ENCODE assay signal across 8 cellular contexts in the genomic region with DNA sequence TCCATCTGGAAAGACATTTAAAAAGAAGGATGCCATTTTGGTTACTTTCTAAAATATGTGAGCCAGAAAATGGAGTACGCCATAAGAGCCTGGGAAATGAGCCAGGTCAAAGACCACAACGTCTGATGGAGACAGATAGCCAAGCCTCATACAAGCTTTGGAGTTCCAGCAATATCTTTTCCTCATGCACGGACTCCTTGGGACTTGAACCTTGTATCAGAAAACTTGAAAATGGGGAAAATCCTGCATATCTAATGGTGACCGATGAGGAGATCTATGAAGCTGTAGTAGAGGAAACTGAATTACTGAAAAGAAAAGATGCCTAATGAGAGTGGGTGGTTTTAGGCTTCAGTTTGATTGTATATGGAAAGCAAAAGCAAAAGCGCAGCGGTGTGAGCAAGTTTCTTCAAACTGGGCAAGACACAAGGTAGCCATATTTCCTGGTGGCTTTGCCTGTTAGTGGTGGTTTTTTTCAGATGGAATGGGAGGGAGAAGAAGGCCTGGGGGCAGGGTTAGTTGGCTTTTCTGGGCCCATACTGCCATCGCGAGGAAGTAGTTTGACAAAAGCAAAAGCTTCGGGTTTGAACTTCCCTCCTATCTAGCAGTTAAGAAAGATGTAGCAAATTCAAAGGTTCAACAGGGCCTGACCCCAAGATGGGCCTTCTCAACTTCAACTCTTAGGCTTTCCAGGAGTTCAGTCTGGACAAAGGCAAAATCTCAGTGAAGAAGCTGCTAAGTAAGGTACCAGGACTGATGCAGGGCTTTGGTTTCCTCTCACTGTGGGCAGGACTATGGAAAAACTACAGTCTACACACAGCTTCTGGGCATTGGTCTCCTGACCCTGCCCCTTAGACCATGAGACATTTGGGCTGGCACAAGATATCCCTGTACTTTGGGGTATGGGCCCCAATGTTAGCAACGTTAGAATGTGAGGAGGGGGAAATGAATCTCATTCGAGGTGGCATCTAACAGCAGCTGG.
A peak's percentile ranks its signal among the peaks of the same experiment; 100 is the strongest.
DNase-seq lines count a peak whose midpoint lies in the region; ATAC-seq and TF ChIP-seq lines count a peak whose summit lies in the region.

No MANE protein-coding gene starts in this region.

- intact Hi-C loops in left ventricle myocardium superior (cut with micrococcal nuclease): no loop called here

- no peak for TF ChIP-seq CTCF in OCI-LY1 (IDR thresholded peaks at IDR 0.05; ENCODE audit: low read length)

- H3K4me2 ChIP-seq in OCI-LY1 (ENCODE audit: low read length): peak overlapping the region; percentile 67

- H3K27me3 ChIP-seq in OCI-LY1 (ENCODE audit: insufficient read depth, low read length): no peaks in the 10 kb centered on the region

- H3K9me3 ChIP-seq in OCI-LY1 (ENCODE audit: low read length): no peaks in the 10 kb centered on the region

- no peaks in the 10 kb centered on the region for H3K79me2 ChIP-seq in OCI-LY1 (ENCODE audit: insufficient read depth, low read length)

- peak overlapping the region; percentile 84 for H3K27ac ChIP-seq in OCI-LY1 (ENCODE audit: low read depth, low read length, poor library complexity, severe bottlenecking)

- H3K4me1 ChIP-seq in OCI-LY1 (ENCODE audit: insufficient read depth, low read length, severe bottlenecking): peaks cover 29% of the 10 kb centered on the region

- H2AFZ ChIP-seq in OCI-LY1 (ENCODE audit: low read length): peak overlapping the region; percentile 80; the same call in 1 of the 2 replicates

- no peaks in the 10 kb centered on the region for H3K36me3 ChIP-seq in OCI-LY1 (ENCODE audit: insufficient read depth, low read length)

- peak overlapping the region; percentile 34; the same call in 1 of the 2 replicates for H3K9ac ChIP-seq in OCI-LY1 (ENCODE audit: low read length)

- peak overlapping the region; percentile 46 for H3K4me3 ChIP-seq in OCI-LY1 (ENCODE audit: low read depth, low read length, poor library complexity, severe bottlenecking)

- ATAC-seq in GM18502 (IDR thresholded peaks at IDR 0.05; ENCODE audit: poor library complexity, unreplicated experiment): peak; percentile 88
- ATAC-seq in HG02623 (IDR thresholded peaks at IDR 0.05; ENCODE audit: unreplicated experiment): peak; percentile 87
- ATAC-seq in left ventricle myocardium superior: peak; percentile 76

- no peaks in the 10 kb centered on the region for H3K9me2 ChIP-seq in OCI-LY1 (ENCODE audit: low read depth, low read length)

- DNase-seq in activated effector memory CD4-positive, alpha-beta T cell treated with anti-CD3 and anti-CD28 coated beads, Interleukin-2, amount 50 U/mL, for 16 hours: peak; percentile 84
- no peak for DNase-seq in left ventricle myocardium superior
- peak; percentile 43 to 84 for DNase-seq in stimulated activated CD4-positive, alpha-beta T cell treated with anti-CD3 and anti-CD28 coated beads, Interleukin-1b, Interleukin-23, amount 100 ng/mL, for 4 hours (ENCODE audit: low read depth in 2 of 2)
- no peak for DNase-seq in SW 1271 (lab: John Stamatoyannopoulos, UW)
- no peak for DNase-seq in amniotic stem cell (lab: John Stamatoyannopoulos, UW)

- H3F3A ChIP-seq in OCI-LY1 (ENCODE audit: insufficient read depth, low read length): no peaks in the 10 kb centered on the region

- H4K20me1 ChIP-seq in OCI-LY1 (ENCODE audit: insufficient read depth, low read length): no peaks in the 10 kb centered on the region

Comparison
In these comparisons a context has a peak if more than half of its experiments do, and no peak if none do; other contexts are left out.
1. DNase-seq: peak in activated effector memory CD4-positive, alpha-beta T cell treated with anti-CD3 and anti-CD28 coated beads, Interleukin-2, amount 50 U/mL, for 16 hours (single experiment) and stimulated activated CD4-positive, alpha-beta T cell treated with anti-CD3 and anti-CD28 coated beads, Interleukin-1b, Interleukin-23, amount 100 ng/mL, for 4 hours (2 of 2); none in left ventricle myocardium superior (single experiment), SW 1271 (0 of 2) and amniotic stem cell (single experiment).
2. Peak in every context shown above with its lines, with median percentiles within 50 percentile points of each other: ATAC-seq.